8 cellular contexts compared by ENCODE assay signal in the genomic region with DNA sequence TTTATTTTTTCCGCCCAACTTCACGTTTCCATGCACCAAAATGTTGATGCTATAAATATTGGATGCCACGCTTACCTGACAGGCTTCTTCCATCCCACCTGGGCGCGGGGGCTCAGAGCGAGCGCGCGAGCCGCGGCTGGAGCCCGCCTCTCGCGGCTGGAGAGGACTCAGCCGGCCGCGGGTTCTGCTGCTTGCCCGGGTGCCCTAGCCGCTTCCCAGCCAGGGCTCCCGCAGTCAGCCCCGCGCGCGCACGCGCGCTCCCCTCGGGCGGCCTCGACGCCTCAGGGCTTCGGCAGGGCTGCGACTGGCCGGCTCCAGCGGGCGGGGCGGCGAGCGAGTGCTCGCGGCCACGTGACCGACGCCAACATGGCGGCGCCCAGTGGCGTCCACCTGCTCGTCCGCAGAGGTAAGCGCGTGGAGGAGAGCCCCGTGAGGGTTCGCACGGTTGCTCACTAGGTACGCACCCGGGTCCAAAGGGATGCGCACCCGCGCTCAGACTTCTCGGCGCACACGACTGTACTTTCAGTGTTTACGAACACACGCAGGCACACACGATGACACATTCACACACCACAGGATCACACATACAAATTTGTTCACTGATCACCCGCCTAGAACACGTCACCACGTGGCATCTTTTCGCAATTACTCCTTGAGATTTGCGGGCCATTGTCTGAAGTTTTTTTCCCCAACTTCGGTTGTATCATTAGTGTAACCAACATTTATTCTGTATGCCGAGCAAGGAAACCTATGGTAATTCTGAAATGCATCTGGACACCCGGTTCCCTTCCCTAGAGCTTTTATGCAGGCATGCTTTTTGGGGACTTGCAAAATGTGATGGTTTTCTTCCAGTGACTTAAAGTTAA. TPM values are rescaled to one million over a fixed set of nuclear protein-coding genes. Genes with fewer than 3 reads are reported as not detected.
DNase-seq lines count a peak whose midpoint lies in the region; ATAC-seq and TF ChIP-seq lines count a peak whose summit lies in the region.

TSS of gene METAP1D (plus strand) at position 350 of the 866 bp plus-strand sequence. CDS start at position 367, 17 bp downstream.

- H3K4me3 ChIP-seq in AG04450 (ENCODE audit: low read depth, low read length) (peak within 1 kb of the TSS; percentile 97), breast epithelium (peak within 1 kb of the TSS; percentile 68 to 78 (median 77)), iPS-20b (ENCODE audit: low read length) (peak within 1 kb of the TSS; percentile 76), skin epidermis (peak within 1 kb of the TSS; percentile 49 to 66 (median 55))

- CTCF ChIA-PET in AG04450 (lab: Charles Lee) = interaction anchor here (1.0 kb wide), 1 partner anchor 462 kb away, joined by 3 read pairs; no protein-coding TSS in a partner anchor

- no peaks in the 10 kb centered on the region for H3K27me3 ChIP-seq in AG04450 (ENCODE audit: control insufficient read depth, insufficient read depth, low read length)
- H3K27me3 ChIP-seq in breast epithelium = no peaks in the 10 kb centered on the region
- peaks cover 18% of the 10 kb centered on the region for H3K27me3 ChIP-seq in iPS-20b (ENCODE audit: insufficient read depth, low read length)

- intact Hi-C loops in breast epithelium (cut with DNase I; ENCODE audit: low total_unique reads) = loop anchor here (5.0 kb wide), 1 partner anchor 163 kb away; no protein-coding TSS in a partner anchor

- H3K36me3 ChIP-seq in breast epithelium = no peaks in the 10 kb centered on the region
- H3K36me3 ChIP-seq in iPS-20b (ENCODE audit: insufficient read depth, low read depth, low read length) = no peaks in the 10 kb centered on the region

- no peaks in the 10 kb centered on the region for H3K4me1 ChIP-seq in breast epithelium
- peaks cover 4% of the 10 kb centered on the region; the same call in 1 of the 2 replicates for H3K4me1 ChIP-seq in iPS-20b (ENCODE audit: insufficient read depth, low read length)

- ATAC-seq in GM18873 (IDR thresholded peaks at IDR 0.05; ENCODE audit: low FRiP score, unreplicated experiment) (peak; percentile 90), HG03108 (IDR thresholded peaks at IDR 0.05; ENCODE audit: unreplicated experiment) (peak; percentile 95)

- H3K9ac ChIP-seq in iPS-20b (ENCODE audit: low read depth, low read length) = peak within 1 kb of the TSS; percentile 86

- TF ChIP-seq CTCF in AG04450 (IDR thresholded peaks at IDR 0.05; ENCODE audit: low read depth, low read length) (0 out of 2 replicates have a peak, but pooled peaks have one; percentile 4), VCaP (conservative IDR thresholded peaks at IDR 0.05) (peak; percentile 24; the same call in 1 of the 2 replicates), breast epithelium (IDR thresholded peaks at IDR 0.05) (no peak)

- H3K27ac ChIP-seq in AG04450 (ENCODE audit: low read depth, low read length) (peak within 1 kb of the TSS; percentile 73), VCaP (peak within 1 kb of the TSS; percentile 85), breast epithelium (peak within 1 kb of the TSS in 1 of 2 donors; percentile 33), iPS-20b (ENCODE audit: low read length) (peak within 1 kb of the TSS; percentile 67), skin epidermis (peak within 1 kb of the TSS in 17 of 21 experiments; percentile 23 to 71 (median 59))

- TF ChIP-seq POLR2A in breast epithelium (IDR thresholded peaks at IDR 0.05) = no peak

- peak; percentile 70 for DNase-seq in AG04450 (ENCODE audit: low read depth, low spot score)
- DNase-seq in NCI-H2171 (lab: John Stamatoyannopoulos, UW) = peak; percentile 94
- DNase-seq in breast epithelium (ENCODE audit: low spot score in 2 of 2) = peak; percentile 56 to 73

- POLR2A ChIA-PET in AG04450 (lab: Yijun Ruan, JAX) = interaction anchor here (0.7 kb wide), 1 partner anchor 117 kb away, joined by 5 read pairs; no protein-coding TSS in a partner anchor

- H3K9me3 ChIP-seq in AG04450 (ENCODE audit: control insufficient read depth, insufficient read depth, low read length) (no peaks in the 10 kb centered on the region), breast epithelium (no peaks in the 10 kb centered on the region), iPS-20b (ENCODE audit: insufficient read depth, low read depth, low read length) (no peaks in the 10 kb centered on the region)

RNA-seq across cellular contexts. Expression of gene METAP1D, which starts in this region (rescaled TPM):
- 6.2 and 8.3 TPM in 2 replicates for polyA plus RNA-seq in AG04450 (2011; rRNA removed)
- polyA minus RNA-seq in AG04450 (2011; rRNA and poly(A)+ RNA removed) = 5.2 and 8.8 TPM in 2 replicates
- total RNA-seq in breast epithelium = 10 to 100 TPM in 1 of 3 donors, 1 to 10 TPM in 2; 6.2 to 12.5 (median 7.8) TPM

Comparison
In these comparisons a context has a peak if more than half of its experiments do, and no peak if none do; other contexts are left out.
1. CTCF ChIP-seq: peak in AG04450 (single experiment) and VCaP (single experiment); none in breast epithelium (0 of 3).
2. Peak in every context shown above with its lines, with median percentiles within 50 percentile points of each other: DNase-seq and H3K4me3 ChIP-seq.